ENCODE assay signal across 8 cellular contexts in genomic region chr10:100969175-100970075, GRCh38. TPM values are rescaled to one million over a fixed set of nuclear protein-coding genes. Genes with fewer than 3 reads are reported as not detected.
DNase-seq lines count a peak whose midpoint lies in the region; ATAC-seq and TF ChIP-seq lines count a peak whose summit lies in the region.

Gene SEMA4G (plus strand): TSS chr10:100969504. CDS start chr10:100972913, 3,409 bp downstream.

- peak within 1 kb of the TSS; percentile 96 for H3K4me3 ChIP-seq in hepatocyte
- peak within 1 kb of the TSS; percentile 39 to 62 (median 53) for H3K4me3 ChIP-seq in sigmoid colon

- peaks cover 19% of the 10 kb centered on the region for H3K79me2 ChIP-seq in hepatocyte

- WGBS in hepatocyte (ENCODE audit: low lambda C conversion rate, missing lambda C conversion rate): 2% methylated on average over 37 of the region's 71 CpGs
- 1 to 2% methylated on average over 70 to 71 of the region's 71 CpGs for WGBS in sigmoid colon, 2 donors

- no peaks in the 10 kb centered on the region for H3K36me3 ChIP-seq in hepatocyte (replicated peaks; ENCODE audit: insufficient read depth, low read depth)
- peaks cover 0 to 14% (median 0%) of the 10 kb centered on the region in 4 donors for H3K36me3 ChIP-seq in sigmoid colon

- no peak for TF ChIP-seq POLR2A in sigmoid colon (IDR thresholded peaks at IDR 0.05)

- H3K9me2 ChIP-seq in hepatocyte (replicated peaks; ENCODE audit: insufficient read depth): no peaks in the 10 kb centered on the region

- H3K9me3 ChIP-seq in hepatocyte (ENCODE audit: low read depth) (no peaks in the 10 kb centered on the region), sigmoid colon (no peaks in the 10 kb centered on the region)

- DNase-seq in COLO829 (ENCODE audit: low spot score): peak; percentile 4
- DNase-seq in RPMI8226: peak; percentile 42
- DNase-seq in hepatocyte (ENCODE audit: low spot score): peak; percentile 74
- peak; percentile 78 for DNase-seq in sigmoid colon

- H4K20me1 ChIP-seq in hepatocyte (ENCODE audit: insufficient read depth, poor library complexity, severe bottlenecking): no peaks in the 10 kb centered on the region

- peak; percentile 50 for ATAC-seq in GM21825 (IDR thresholded peaks at IDR 0.05; ENCODE audit: unreplicated experiment)
- no peak for ATAC-seq in GM19324 (IDR thresholded peaks at IDR 0.05; ENCODE audit: low FRiP score, unreplicated experiment)
- ATAC-seq in HG02870 (IDR thresholded peaks at IDR 0.05; ENCODE audit: unreplicated experiment): no peak

- H3K27ac ChIP-seq in angular gyrus (ENCODE audit: low read depth, low read length) (peak within 1 kb of the TSS; percentile 65), hepatocyte (peak within 1 kb of the TSS; percentile 83), sigmoid colon (peak within 1 kb of the TSS in 2 of 4 donors; percentile 22 to 48)

- peak within 1 kb of the TSS; percentile 98 for H3K4me2 ChIP-seq in hepatocyte

- peak; percentile 67 for TF ChIP-seq CTCF in hepatocyte (IDR thresholded peaks at IDR 0.05; ENCODE audit: poor library complexity)
- peak; percentile 53 to 79 (median 76) for TF ChIP-seq CTCF in sigmoid colon (IDR thresholded peaks at IDR 0.05)

- H3K4me1 ChIP-seq in hepatocyte (ENCODE audit: insufficient read depth) (peaks cover 24% of the 10 kb centered on the region), sigmoid colon (peaks cover 0 to 18% (median 17%) of the 10 kb centered on the region in 4 donors)

- TF ChIP-seq EP300 in sigmoid colon (IDR thresholded peaks at IDR 0.05): no peak

- intact Hi-C loops in sigmoid colon (cut with DNase I): loop anchor here (2.0 kb wide), 1 partner anchor 43 kb away; no protein-coding TSS in a partner anchor

- H3K27me3 ChIP-seq in hepatocyte (no peaks in the 10 kb centered on the region), sigmoid colon (peaks cover 0 to 10% (median 0%) of the 10 kb centered on the region in 3 donors)

- peak within 1 kb of the TSS; percentile 93 for H2AFZ ChIP-seq in hepatocyte

RNA-seq across cellular contexts. Expression of gene SEMA4G, which starts in this region (rescaled TPM):
- total RNA-seq in hepatocyte (48.6 and 54.8 TPM in 2 replicates), sigmoid colon (1 to 10 TPM in 2 of 4 donors, under 1 TPM in 2; 0.49 to 2.2 (median 0.90) TPM)
- polyA plus RNA-seq in hepatocyte (28.6 and 38.9 TPM in 2 replicates), sigmoid colon (10 to 100 TPM; 33.1 to 65.8 (median 41.4) TPM)

Comparison
In these comparisons a context has a peak if more than half of its experiments do, and no peak if none do; other contexts are left out.
1. RNA of gene SEMA4G (total RNA-seq): 48.6 to 54.8 TPM in hepatocyte; 0.49 to 2.2 TPM in sigmoid colon; every median in the first group is over 10 times any median in the second.
2. DNase-seq: peak in every context shown above with its lines; median percentile 78 in sigmoid colon; 74 in hepatocyte; 42 in RPMI8226; 4 in COLO829.